ENCODE assay signal across 8 cellular contexts in the genomic region with DNA sequence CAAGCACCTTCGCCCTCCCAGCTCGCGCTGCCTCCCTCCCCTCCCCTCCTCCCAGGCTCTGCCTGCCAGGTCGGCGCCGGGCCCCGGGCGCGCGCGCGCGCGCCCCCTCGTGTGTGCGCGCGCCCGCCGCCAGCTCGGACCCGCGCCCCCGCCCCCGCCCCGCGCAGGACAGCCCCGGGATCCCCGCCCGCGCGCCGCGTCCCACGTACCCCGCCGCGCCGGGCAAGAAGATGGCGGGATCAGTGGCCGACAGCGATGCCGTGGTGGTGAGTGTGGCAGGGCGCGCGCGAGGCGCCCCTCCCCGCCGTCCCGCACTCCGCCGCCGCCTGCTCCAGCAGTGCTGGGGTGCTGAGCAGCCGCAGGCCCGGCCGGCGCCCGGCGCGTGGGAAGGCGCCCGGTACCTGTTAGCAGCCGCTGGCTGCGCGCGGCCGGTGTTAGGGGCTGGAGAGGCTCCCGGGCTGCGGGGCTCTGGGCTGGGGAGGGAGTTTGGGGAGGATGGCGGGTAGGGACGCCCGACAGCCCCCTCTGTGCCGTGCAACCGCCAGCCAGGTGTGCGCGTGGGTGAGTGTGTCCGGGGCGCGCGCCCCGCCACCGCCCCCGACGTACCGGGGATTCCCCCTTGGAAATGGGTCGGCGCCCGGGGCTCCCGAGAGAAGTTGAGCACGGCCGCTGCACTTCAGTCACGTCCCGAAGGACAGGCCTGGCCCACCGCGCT. TPM values are rescaled to one million over a fixed set of nuclear protein-coding genes. Genes with fewer than 3 reads are reported as not detected.
DNase-seq lines count a peak whose midpoint lies in the region; ATAC-seq, FAIRE-seq and TF ChIP-seq lines count a peak whose summit lies in the region.

No MANE protein-coding gene starts in this region.

- H3K4me3 Mint-ChIP-seq in activated naive CD8-positive, alpha-beta T cell treated with anti-CD3 and anti-CD28 coated beads, Interleukin-2, amount 50 U/mL, for 24 hours = peak overlapping the region; percentile 75

- no peaks in the 10 kb centered on the region for H4K20me1 ChIP-seq in BLaER1 treated with 17β-estradiol and CSF1 and Interleukin-3, amounts not matched to agents 10 nM and 100 nM

- H3K27me3 ChIP-seq in BLaER1 treated with 17β-estradiol and CSF1 and Interleukin-3, amounts not matched to agents 10 nM and 100 nM = peaks cover 17 to 41% (median 27%) of the 10 kb centered on the region in 11 experiments; a peak in 21 of 22 replicates
- H3K27me3 ChIP-seq in cardiac muscle cell = peaks cover 3% of the 10 kb centered on the region
- no peaks in the 10 kb centered on the region for H3K27me3 ChIP-seq in pancreas

- H3K4me1 ChIP-seq in BLaER1 treated with 17β-estradiol and CSF1 and Interleukin-3, amounts not matched to agents 10 nM and 100 nM = peaks cover 13 to 24% (median 20%) of the 10 kb centered on the region in 10 experiments
- H3K4me1 ChIP-seq in cardiac muscle cell (ENCODE audit: low read depth) (peaks cover 4% of the 10 kb centered on the region), pancreas (peaks cover 8 to 18% (median 8%) of the 10 kb centered on the region in 3 donors)

- peak overlapping the region; percentile 68 to 81 (median 72) for H3K4me3 ChIP-seq in BLaER1 treated with 17β-estradiol and CSF1 and Interleukin-3, amounts not matched to agents 10 nM and 100 nM
- H3K4me3 ChIP-seq in cardiac muscle cell (peak overlapping the region; percentile 69), pancreas (peak overlapping the region; percentile 59 to 84 (median 75))

- no peak overlapping the region for H3K27ac Mint-ChIP-seq in activated naive CD8-positive, alpha-beta T cell treated with anti-CD3 and anti-CD28 coated beads, Interleukin-2, amount 50 U/mL, for 24 hours

- no peaks in the 10 kb centered on the region for H3K36me3 ChIP-seq in BLaER1 treated with 17β-estradiol and CSF1 and Interleukin-3, amounts not matched to agents 10 nM and 100 nM
- H3K36me3 ChIP-seq in cardiac muscle cell (peaks cover 7% of the 10 kb centered on the region), pancreas (peaks cover 0 to 4% (median 0%) of the 10 kb centered on the region in 3 donors)

- H3K27ac ChIP-seq in BLaER1 treated with 17β-estradiol and CSF1 and Interleukin-3, amounts not matched to agents 10 nM and 100 nM = peak overlapping the region in 9 of 11 experiments; percentile 13 to 67 (median 58); a peak in 14 of 22 replicates
- peak overlapping the region; percentile 83 for H3K27ac ChIP-seq in cardiac muscle cell
- peak overlapping the region; percentile 86 to 96 (median 94) for H3K27ac ChIP-seq in pancreas

- peaks cover 8% of the 10 kb centered on the region for H3K27me3 Mint-ChIP-seq in activated naive CD8-positive, alpha-beta T cell treated with anti-CD3 and anti-CD28 coated beads, Interleukin-2, amount 50 U/mL, for 24 hours

- ATAC-seq in GM19043 (IDR thresholded peaks at IDR 0.05; ENCODE audit: low read depth, unreplicated experiment) (peak; percentile 54), HG03378 (IDR thresholded peaks at IDR 0.05; ENCODE audit: unreplicated experiment) (peak; percentile 49), pancreas (peak; percentile 63 to 80 (median 72))
- ATAC-seq in activated naive CD8-positive, alpha-beta T cell treated with anti-CD3 and anti-CD28 coated beads, Interleukin-2, amount 50 U/mL, for 24 hours = peak; percentile 71

- intact Hi-C loops in pancreas (cut with DNase I) = no loop called here

- H3K36me3 Mint-ChIP-seq in activated naive CD8-positive, alpha-beta T cell treated with anti-CD3 and anti-CD28 coated beads, Interleukin-2, amount 50 U/mL, for 24 hours (ENCODE audit: low read depth) = no peaks in the 10 kb centered on the region

- no peaks in the 10 kb centered on the region for H3K9me3 Mint-ChIP-seq in activated naive CD8-positive, alpha-beta T cell treated with anti-CD3 and anti-CD28 coated beads, Interleukin-2, amount 50 U/mL, for 24 hours

- DNase-seq in SK-N-DZ (ENCODE audit: low spot score) (peak; percentile 40), cardiac muscle cell (ENCODE audit: low read depth in 1 of 2, low spot score in 1 of 2) (peak; percentile 56 to 83), pancreas (peak; percentile 48 to 87 (median 66)), urothelium cell line (ENCODE audit: low spot score) (peak; percentile 91)
- peak; percentile 46 for DNase-seq in activated naive CD8-positive, alpha-beta T cell treated with anti-CD3 and anti-CD28 coated beads, Interleukin-2, amount 50 U/mL, for 24 hours

- no peaks in the 10 kb centered on the region for H3K9me3 ChIP-seq in BLaER1 treated with 17β-estradiol and CSF1 and Interleukin-3, amounts not matched to agents 10 nM and 100 nM (replicated peaks in 1 of 11)
- H3K9me3 ChIP-seq in cardiac muscle cell (ENCODE audit: low read depth) (no peaks in the 10 kb centered on the region), pancreas (no peaks in the 10 kb centered on the region)

- FAIRE-seq in pancreas (lab: Jason Lieb, UNC) = no peak
- FAIRE-seq in urothelium cell line (lab: Jason Lieb, UNC) = peak; percentile 93

- no peak for TF ChIP-seq CTCF in cardiac muscle cell (IDR thresholded peaks at IDR 0.05; ENCODE audit: low read depth, low read length)
- no peak for TF ChIP-seq CTCF in pancreas (IDR thresholded peaks at IDR 0.05)

- H3K4me1 Mint-ChIP-seq in activated naive CD8-positive, alpha-beta T cell treated with anti-CD3 and anti-CD28 coated beads, Interleukin-2, amount 50 U/mL, for 24 hours = peaks cover 13% of the 10 kb centered on the region

- peak overlapping the region; percentile 92 to 97 (median 96) for H3K4me2 ChIP-seq in BLaER1 treated with 17β-estradiol and CSF1 and Interleukin-3, amounts not matched to agents 10 nM and 100 nM

- 0 to 1% methylated on average over 76 to 96 of the region's 96 CpGs for WGBS in pancreas, 2 donors

- peak overlapping the region; percentile 64 to 81 (median 78) for H3K9ac ChIP-seq in BLaER1 treated with 17β-estradiol and CSF1 and Interleukin-3, amounts not matched to agents 10 nM and 100 nM

RNA-seq across cellular contexts. Expression of a gene that starts 0.5 kb away (rescaled TPM):
- polyA plus RNA-seq in SK-N-DZ (2014; cell fraction: cytosol; rRNA removed) = 3.7 and 6.5 TPM in 2 replicates
- polyA plus RNA-seq in SK-N-DZ (2014; cell fraction: nucleus; rRNA removed) = 10.1 and 12.8 TPM in 2 replicates
- total RNA-seq in cardiac muscle cell (12.8 and 15.8 TPM in 2 replicates), pancreas (1 to 10 TPM; 4.9 to 7.3 (median 5.8) TPM)
- polyA plus RNA-seq in cardiac muscle cell (12.4 and 21.2 TPM in 2 replicates), pancreas (1 to 10 TPM; 3.5 to 8.6 TPM)

Comparison
In these comparisons a context has a peak if more than half of its experiments do, and no peak if none do; other contexts are left out.
1. Peak in every context shown above with its lines: DNase-seq, ATAC-seq, H3K4me3 ChIP-seq and H3K27ac ChIP-seq.
2. DNase-seq: peak in every context shown above with its lines; median percentile 91 in urothelium cell line; 70 in cardiac muscle cell; 66 in pancreas; 46 in activated naive CD8-positive, alpha-beta T cell treated with anti-CD3 and anti-CD28 coated beads, Interleukin-2, amount 50 U/mL, for 24 hours; 40 in SK-N-DZ.